19 cellular contexts compared by ENCODE assay signal in genomic region chr7:25790261-25790660, GRCh38.
DNase-seq lines count a peak whose midpoint lies in the region; ATAC-seq, FAIRE-seq and TF ChIP-seq lines count a peak whose summit lies in the region.
"Had no signal": no experiment of that assay in that cellular context is flagged by ENCODE, and none has a peak within 500 bp of the region (broad histone marks: within the 10 kb centered on the region; RNA-seq: fewer than 3 reads in every experiment).

No MANE protein-coding gene starts in this region.

- H2AFZ ChIP-seq in HepG2 (ENCODE audit: low read length) (no peak overlapping the region), osteoblast (ENCODE audit: low read length) (no peak overlapping the region)

- no peak for TF ChIP-seq EP300 in tibial nerve (IDR thresholded peaks at IDR 0.05)
- TF ChIP-seq EP300 in HepG2 (IDR thresholded peaks at IDR 0.05; ENCODE audit: low read depth in 2 of 2, low read length in 2 of 2), result no peak
- TF ChIP-seq EP300 in HepG2 (CRISPR knock-in tag; IDR thresholded peaks at IDR 0.05; ENCODE audit: borderline replicate concordance), result no peak

- H3K79me2 ChIP-seq in HepG2 (ENCODE audit: insufficient read depth, low read length) (no peaks in the 10 kb centered on the region), osteoblast (ENCODE audit: insufficient read depth, low read length) (no peaks in the 10 kb centered on the region)

- H3K9me3 ChIP-seq in SJCRH30 (replicated peaks), result no peaks in the 10 kb centered on the region
- no peaks in the 10 kb centered on the region for H3K9me3 ChIP-seq in tibial nerve
- no peaks in the 10 kb centered on the region for H3K9me3 ChIP-seq in HepG2 (ENCODE audit: low read length)
- no peaks in the 10 kb centered on the region for H3K9me3 ChIP-seq in osteoblast (ENCODE audit: low read depth, low read length)

- peaks cover 41% of the 10 kb centered on the region for H3K4me1 ChIP-seq in SJCRH30
- H3K4me1 ChIP-seq in tibial nerve, result peaks cover 0 to 22% (median 0%) of the 10 kb centered on the region in 4 donors
- H3K4me1 ChIP-seq in HepG2 (ENCODE audit: insufficient read depth, low read length), result no peaks in the 10 kb centered on the region
- no peaks in the 10 kb centered on the region for H3K4me1 ChIP-seq in osteoblast (ENCODE audit: insufficient read depth, low read length)

- FAIRE-seq in HepG2 (lab: Jason Lieb, UNC), result no peak

- peak overlapping the region; percentile 85 to 90 (median 86) for H3K27ac Mint-ChIP-seq in nephron
- H3K27ac Mint-ChIP-seq in stimulated activated naive B cell treated with anti-CD40 and anti-IgM and Interleukin-4, amounts not matched to agents 10 μg/mL and 1 μg/mL and 100 μg/mL, for 72 hours, result no peak overlapping the region
- H3K27ac Mint-ChIP-seq: CD4-positive, CD25-positive, alpha-beta regulatory T cell; progenitor cell of endocrine pancreas; stimulated activated effector memory CD8-positive, alpha-beta T cell treated with anti-CD3 and anti-CD28 coated beads, Interleukin-12 subunit alpha, Interleukin-12 subunit beta, amount 100 ng/mL, for 72 hours had no signal

- intact Hi-C loops in HepG2 (cut with micrococcal nuclease; ENCODE audit: unreplicated experiment), result no loop called here

- H3K9ac ChIP-seq in HepG2 (ENCODE audit: insufficient read depth, low read depth, low read length), result no peak overlapping the region
- H3K9ac ChIP-seq: KMS-11 had no signal

- peaks cover 35% of the 10 kb centered on the region for H3K4me1 Mint-ChIP-seq in nephron
- H3K4me1 Mint-ChIP-seq in stimulated activated naive B cell treated with anti-CD40 and anti-IgM and Interleukin-4, amounts not matched to agents 10 μg/mL and 1 μg/mL and 100 μg/mL, for 72 hours, result no peaks in the 10 kb centered on the region
- H3K4me1 Mint-ChIP-seq: CD4-positive, CD25-positive, alpha-beta regulatory T cell; stimulated activated effector memory CD8-positive, alpha-beta T cell treated with anti-CD3 and anti-CD28 coated beads, Interleukin-12 subunit alpha, Interleukin-12 subunit beta, amount 100 ng/mL, for 72 hours had no signal

- H3K27ac ChIP-seq in SJCRH30 (peak overlapping the region; percentile 68), tibial nerve (peak overlapping the region in 2 of 4 donors; percentile 4 to 50), HepG2 (ENCODE audit: extremely low read length, insufficient read depth, low read length) (no peak overlapping the region), osteoblast (ENCODE audit: low read depth, low read length) (no peak overlapping the region)
- H3K27ac ChIP-seq: KMS-11 had no signal

- CTCF ChIA-PET in HepG2 (lab: Yijun Ruan, JAX; ENCODE audit: low intra/inter-chr PET ratio, low total read pairs), result no interaction called here

- peak overlapping the region; percentile 31 for H3K4me3 ChIP-seq in SJCRH30
- no peak overlapping the region for H3K4me3 ChIP-seq in tibial nerve
- H3K4me3 ChIP-seq in HepG2 (replicated peaks in 1 of 3; ENCODE audit: insufficient read depth in 1 of 3, low read depth in 2 of 3, low read length in 3 of 3), result no peak overlapping the region
- H3K4me3 ChIP-seq in osteoblast (ENCODE audit: insufficient read depth, low read length), result no peak overlapping the region

- ATAC-seq in stimulated activated naive B cell treated with anti-CD40 and anti-IgM and Interleukin-4, amounts not matched to agents 10 μg/mL and 1 μg/mL and 100 μg/mL, for 72 hours (replicated peaks), result no peak
- ATAC-seq in HepG2, result no peak
- ATAC-seq: left colon; stimulated activated effector memory CD8-positive, alpha-beta T cell treated with anti-CD3 and anti-CD28 coated beads, Interleukin-12 subunit alpha, Interleukin-12 subunit beta, amount 100 ng/mL, for 72 hours had no signal

- H3K4me2 ChIP-seq in HepG2 (ENCODE audit: low read depth, low read length), result no peak overlapping the region
- no peak overlapping the region for H3K4me2 ChIP-seq in osteoblast (ENCODE audit: insufficient read depth, low read length)
- H3K4me2 ChIP-seq: KMS-11 had no signal

- H3K27me3 Mint-ChIP-seq in nephron (ENCODE audit: low read depth), result no peaks in the 10 kb centered on the region
- peaks cover 25 to 26% of the 10 kb centered on the region in 2 donors for H3K27me3 Mint-ChIP-seq in stimulated activated naive B cell treated with anti-CD40 and anti-IgM and Interleukin-4, amounts not matched to agents 10 μg/mL and 1 μg/mL and 100 μg/mL, for 72 hours

- no peaks in the 10 kb centered on the region for H3K27me3 ChIP-seq in SJCRH30
- no peaks in the 10 kb centered on the region for H3K27me3 ChIP-seq in tibial nerve
- H3K27me3 ChIP-seq in HepG2 (ENCODE audit: control insufficient read depth in 1 of 2, insufficient read depth in 2 of 2, low read length in 2 of 2), result peaks cover 0 to 9% of the 10 kb centered on the region in 2 experiments; a peak in 1 of 5 replicates
- no peaks in the 10 kb centered on the region for H3K27me3 ChIP-seq in osteoblast (ENCODE audit: insufficient read depth, low read length)

- BruUV-seq in HepG2 (replicated peaks; lab: Mats Ljungman, UMichigan), result no TSS peak

- POLR2A ChIA-PET in HepG2 (lab: Yijun Ruan, JAX), result no interaction called here

- H4K20me1 ChIP-seq in HepG2 (ENCODE audit: insufficient read depth, low read length), result no peaks in the 10 kb centered on the region
- no peaks in the 10 kb centered on the region for H4K20me1 ChIP-seq in osteoblast (ENCODE audit: insufficient read depth, low read length)

- H3K4me3 Mint-ChIP-seq in nephron, result no peak overlapping the region
- H3K4me3 Mint-ChIP-seq in stimulated activated naive B cell treated with anti-CD40 and anti-IgM and Interleukin-4, amounts not matched to agents 10 μg/mL and 1 μg/mL and 100 μg/mL, for 72 hours, result no peak overlapping the region
- H3K4me3 Mint-ChIP-seq: CD4-positive, CD25-positive, alpha-beta regulatory T cell; stimulated activated effector memory CD8-positive, alpha-beta T cell treated with anti-CD3 and anti-CD28 coated beads, Interleukin-12 subunit alpha, Interleukin-12 subunit beta, amount 100 ng/mL, for 72 hours had no signal

- TF ChIP-seq CTCF in nephron (IDR thresholded peaks at IDR 0.05; ENCODE audit: unreplicated experiment in 3 of 3), result no peak
- no peak for TF ChIP-seq CTCF in tibial nerve (IDR thresholded peaks at IDR 0.05)
- TF ChIP-seq CTCF in HepG2 (CRISPR knock-in tag; IDR thresholded peaks at IDR 0.05), result no peak
- TF ChIP-seq CTCF in osteoblast (IDR thresholded peaks at IDR 0.05; ENCODE audit: extremely low read depth, low read depth, low read length), result no peak

- WGBS in tibial nerve, 2 donors, result 65 to 68% methylated on average over 6 of the region's 6 CpGs
- 29% methylated on average over 6 of the region's 6 CpGs for WGBS in HepG2 (ENCODE audit: low lambda C conversion rate)

- TF ChIP-seq POLR2A in tibial nerve (IDR thresholded peaks at IDR 0.05) (no peak), HepG2 (IDR thresholded peaks at IDR 0.05; ENCODE audit: insufficient read depth in 1 of 2, low read depth in 2 of 2, low read length in 2 of 2) (no peak)

- peaks cover 4% of the 10 kb centered on the region for H3K9me3 Mint-ChIP-seq in nephron
- H3K9me3 Mint-ChIP-seq in stimulated activated naive B cell treated with anti-CD40 and anti-IgM and Interleukin-4, amounts not matched to agents 10 μg/mL and 1 μg/mL and 100 μg/mL, for 72 hours, result no peaks in the 10 kb centered on the region
- H3K9me3 Mint-ChIP-seq: stimulated activated effector memory CD8-positive, alpha-beta T cell treated with anti-CD3 and anti-CD28 coated beads, Interleukin-12 subunit alpha, Interleukin-12 subunit beta, amount 100 ng/mL, for 72 hours had no signal

- peak; percentile 31 for DNase-seq in AG08395 (ENCODE audit: low spot score)
- DNase-seq in SJCRH30, result peak; percentile 42 to 65
- DNase-seq in fibroblast of peridontal ligament (ENCODE audit: extremely low read depth), result peak; percentile 65
- DNase-seq in tibial nerve (ENCODE audit: low spot score in 2 of 2), result no peak
- DNase-seq in stimulated activated naive B cell treated with anti-CD40 and anti-IgM and Interleukin-4, amounts not matched to agents 10 μg/mL and 1 μg/mL and 100 μg/mL, for 72 hours, result no peak
- DNase-seq in HepG2 (ENCODE audit: low spot score), result no peak
- DNase-seq in osteoblast (ENCODE audit: insufficient read length, low spot score, missing footprints), result no peak
- DNase-seq: activated CD4-positive, alpha-beta T cell treated with anti-CD3 and anti-CD28 coated beads, Interleukin-2, amount 50 U/mL, for 4 hours; activated naive CD4-positive, alpha-beta T cell treated with anti-CD3 and anti-CD28 coated beads, Interleukin-2, amount 50 U/mL, for 16 hours; CD4-positive, CD25-positive, alpha-beta regulatory T cell; effector CD4-positive, alpha-beta T cell; H7; left colon; NCI-H1092 treated with DMSO at 0.1 percent for 48 hours; NCI-H2171 treated with DMSO at 0.1 percent for 48 hours had no signal

- H3K36me3 ChIP-seq in SJCRH30, result no peaks in the 10 kb centered on the region
- H3K36me3 ChIP-seq in tibial nerve, result no peaks in the 10 kb centered on the region
- no peaks in the 10 kb centered on the region for H3K36me3 ChIP-seq in HepG2 (replicated peaks in 1 of 2; ENCODE audit: control insufficient read depth in 1 of 2, insufficient read depth in 2 of 2, low read length in 2 of 2)
- H3K36me3 ChIP-seq in osteoblast (ENCODE audit: insufficient read depth, low read length), result no peaks in the 10 kb centered on the region

- in situ Hi-C loops in HepG2 (cut with HindIII; ENCODE audit: extremely low pct_ligation_motif_present, low pct_unique_long_range_greater_than_20kb), result no loop called here

- peaks cover 4% of the 10 kb centered on the region for H3K36me3 Mint-ChIP-seq in nephron (ENCODE audit: low read depth)
- H3K36me3 Mint-ChIP-seq in stimulated activated naive B cell treated with anti-CD40 and anti-IgM and Interleukin-4, amounts not matched to agents 10 μg/mL and 1 μg/mL and 100 μg/mL, for 72 hours, result no peaks in the 10 kb centered on the region
- H3K36me3 Mint-ChIP-seq: CD4-positive, CD25-positive, alpha-beta regulatory T cell; stimulated activated effector memory CD8-positive, alpha-beta T cell treated with anti-CD3 and anti-CD28 coated beads, Interleukin-12 subunit alpha, Interleukin-12 subunit beta, amount 100 ng/mL, for 72 hours had no signal

- no peak for TF ChIP-seq RAD21 in HepG2 (CRISPR knock-in tag; IDR thresholded peaks at IDR 0.05)

TF ChIP-seq in HepG2, 621 proteins besides CTCF, POLR2A, EP300 and RAD21 (continues in another document):
- no peak for TF ChIP-seq E2F5 (CRISPR knock-in tag; conservative IDR thresholded peaks at IDR 0.05)

Comparison
In these comparisons a context has a peak if more than half of its experiments do, and no peak if none do; other contexts are left out.
1. DNase-seq: peak in AG08395 (single experiment), SJCRH30 (2 of 2) and fibroblast of peridontal ligament (single experiment); none in tibial nerve (0 of 2), stimulated activated naive B cell treated with anti-CD40 and anti-IgM and Interleukin-4, amounts not matched to agents 10 μg/mL and 1 μg/mL and 100 μg/mL, for 72 hours (single experiment), HepG2 (single experiment) and osteoblast (single experiment).